In the genomic region with DNA sequence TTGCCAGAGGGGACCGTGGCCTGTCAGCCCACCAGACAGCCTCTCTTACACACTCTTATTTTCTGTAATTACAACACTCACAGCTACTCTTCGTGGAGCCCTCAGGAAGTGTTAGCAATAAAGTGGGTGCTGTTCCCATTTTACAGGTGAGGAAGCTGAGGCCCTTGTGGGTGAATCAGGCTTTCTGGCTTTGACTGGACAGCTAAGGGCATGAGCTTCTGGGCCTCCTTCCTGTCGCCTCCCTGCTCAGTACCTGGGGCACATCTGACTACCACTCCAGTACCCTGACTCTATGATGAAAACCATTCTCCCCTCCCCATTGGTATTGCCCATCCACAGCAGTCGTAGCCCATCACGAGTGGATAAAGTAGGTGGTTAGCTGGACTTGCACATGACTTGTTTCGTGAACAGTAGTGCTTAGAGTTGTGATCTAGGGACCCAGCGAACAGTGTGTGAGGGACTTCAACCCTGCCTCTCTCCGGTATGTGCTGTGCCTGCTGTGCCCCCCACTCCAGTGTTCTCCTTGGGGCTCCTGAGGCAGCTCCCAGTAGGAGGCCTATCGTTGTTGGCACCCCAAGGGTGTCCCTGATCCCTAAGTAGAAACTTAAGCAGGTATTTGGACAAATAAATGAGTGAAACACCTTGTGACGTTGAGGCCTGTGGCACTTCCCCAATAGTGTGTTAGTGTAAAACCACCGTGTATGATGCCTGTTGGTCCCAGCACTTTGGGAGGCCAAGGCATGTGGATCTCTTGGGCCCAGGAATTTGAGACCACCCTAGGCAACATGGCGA, we compare ENCODE assay signal across 13 cellular contexts. TPM values are rescaled to one million over a fixed set of nuclear protein-coding genes. Genes with fewer than 3 reads are reported as not detected.
DNase-seq lines count a peak whose midpoint lies in the region; ATAC-seq, FAIRE-seq and TF ChIP-seq lines count a peak whose summit lies in the region.
"Had no signal": no experiment of that assay in that cellular context is flagged by ENCODE, and none has a peak within 500 bp of the region (broad histone marks: within the 10 kb centered on the region; RNA-seq: fewer than 3 reads in every experiment).

No MANE protein-coding gene starts in this region.

- no peaks in the 10 kb centered on the region for H3K9me3 Mint-ChIP-seq in WTC11
- H3K9me3 Mint-ChIP-seq: brain had no signal

- no peak for TF ChIP-seq EP300 in upper lobe of left lung (IDR thresholded peaks at IDR 0.05)

- H3K4me2 ChIP-seq in osteoblast (ENCODE audit: insufficient read depth, low read length), result no peak overlapping the region

- H3K79me2 ChIP-seq in osteoblast (ENCODE audit: insufficient read depth, low read length), result peaks cover 95% of the 10 kb centered on the region

- H3K9me3 ChIP-seq in kidney (ENCODE audit: control insufficient read depth in 1 of 2, low read length in 2 of 2) (no peaks in the 10 kb centered on the region), upper lobe of left lung (no peaks in the 10 kb centered on the region), osteoblast (ENCODE audit: low read depth, low read length) (no peaks in the 10 kb centered on the region)
- H3K9me3 ChIP-seq: HAP-1 had no signal

- 77 to 85% methylated on average over 7 to 12 of the region's 12 CpGs for WGBS in upper lobe of left lung, 2 donors

- CTCF ChIA-PET in WTC11 (lab: Charles Lee), result interaction anchor here (0.9 to 1.9 kb wide), 4 partner anchors 9 to 110 kb away, joined by 3 to 6 read pairs (median 4); no protein-coding TSS in a partner anchor

- intact Hi-C loops in kidney (cut with DNase I), result no loop called here

- H3K27ac ChIP-seq in kidney (ENCODE audit: low read depth in 2 of 2, low read length in 2 of 2) (no peak overlapping the region), upper lobe of left lung (peak overlapping the region in 3 of 4 donors; percentile 48 to 69 (median 63)), osteoblast (ENCODE audit: low read depth, low read length) (no peak overlapping the region)
- H3K27ac ChIP-seq: WERI-Rb-1 had no signal

- no peaks in the 10 kb centered on the region for H3K27me3 ChIP-seq in upper lobe of left lung
- H3K27me3 ChIP-seq in osteoblast (ENCODE audit: insufficient read depth, low read length), result no peaks in the 10 kb centered on the region

- DNase-seq in stimulated activated naive CD4-positive, alpha-beta T cell treated with Interleukin-2 at 50 U/mL for 16 hours (lab: John Stamatoyannopoulos, UW), result peak; percentile 11
- DNase-seq in stimulated activated naive CD4-positive, alpha-beta T cell (lab: John Stamatoyannopoulos, UW), result no peak
- no peak for DNase-seq in WTC11 (ENCODE audit: low spot score)
- DNase-seq in kidney, result peak; percentile 42
- DNase-seq in upper lobe of left lung, result no peak
- no peak for DNase-seq in osteoblast (ENCODE audit: insufficient read length, low spot score, missing footprints)
- DNase-seq in NCI-H82 treated with DMSO at 0.1 percent for 48 hours (lab: John Stamatoyannopoulos, UW; ENCODE audit: unreplicated experiment), result no peak
- DNase-seq: left cardiac atrium, NCI-H1694, WERI-Rb-1 had no signal

- H3K27ac Mint-ChIP-seq in WTC11, result peak overlapping the region; percentile 80

- peaks cover 52% of the 10 kb centered on the region for H3K4me1 Mint-ChIP-seq in WTC11

- ATAC-seq in WTC11 (no peak), upper lobe of left lung (ENCODE audit: low FRiP score in 2 of 2) (no peak), HG03097 (IDR thresholded peaks at IDR 0.05; ENCODE audit: low FRiP score, unreplicated experiment) (no peak)

- peaks cover 5% of the 10 kb centered on the region; the same call in 1 of the 2 replicates for H3K36me3 Mint-ChIP-seq in WTC11

- POLR2A ChIA-PET in WTC11 (lab: Charles Lee), result interaction anchor here (0.6 to 1.1 kb wide), 2 partner anchors 39 to 768 kb away, joined by 3 read pairs; a partner anchor contains a TSS

- no peak for FAIRE-seq in kidney (lab: Jason Lieb, UNC)

- peaks cover 49% of the 10 kb centered on the region for H4K20me1 ChIP-seq in osteoblast (ENCODE audit: insufficient read depth, low read length)

- TF ChIP-seq POLR2A in upper lobe of left lung (IDR thresholded peaks at IDR 0.05), result no peak

- no peaks in the 10 kb centered on the region for H3K27me3 Mint-ChIP-seq in WTC11 (ENCODE audit: low read depth)
- H3K27me3 Mint-ChIP-seq: brain had no signal

- H3K4me3 Mint-ChIP-seq in WTC11, result no peak overlapping the region
- H3K4me3 Mint-ChIP-seq: brain had no signal

- H3K36me3 ChIP-seq in kidney (ENCODE audit: control insufficient read depth in 1 of 2, insufficient read depth in 2 of 2, low read length in 2 of 2), result peaks cover 0 to 8% of the 10 kb centered on the region in 2 donors
- no peaks in the 10 kb centered on the region for H3K36me3 ChIP-seq in upper lobe of left lung
- H3K36me3 ChIP-seq in osteoblast (ENCODE audit: insufficient read depth, low read length), result no peaks in the 10 kb centered on the region
- H3K36me3 ChIP-seq: HAP-1, WERI-Rb-1 had no signal

- H3K9ac ChIP-seq in kidney (ENCODE audit: low read length in 2 of 2), result no peak overlapping the region

- H3K4me1 ChIP-seq in kidney (ENCODE audit: control insufficient read depth in 1 of 2, insufficient read depth in 1 of 2, low read depth in 1 of 2, low read length in 2 of 2), result peaks cover 0 to 13% of the 10 kb centered on the region in 2 donors
- peaks cover 27 to 38% (median 32%) of the 10 kb centered on the region in 4 donors for H3K4me1 ChIP-seq in upper lobe of left lung
- H3K4me1 ChIP-seq in osteoblast (ENCODE audit: insufficient read depth, low read length), result peaks cover 9% of the 10 kb centered on the region
- H3K4me1 ChIP-seq: HAP-1 had no signal

- H2AFZ ChIP-seq in osteoblast (ENCODE audit: low read length), result no peak overlapping the region

- H3K4me3 ChIP-seq in kidney (ENCODE audit: low read length in 2 of 2) (no peak overlapping the region), upper lobe of left lung (no peak overlapping the region), osteoblast (ENCODE audit: insufficient read depth, low read length) (no peak overlapping the region)
- H3K4me3 ChIP-seq: HAP-1 had no signal

- TF ChIP-seq CTCF in WTC11 (IDR thresholded peaks at IDR 0.05) (no peak), kidney (IDR thresholded peaks at IDR 0.05; ENCODE audit: borderline replicate concordance, extremely low read depth, insufficient read depth) (no peak), upper lobe of left lung (IDR thresholded peaks at IDR 0.05) (no peak), osteoblast (IDR thresholded peaks at IDR 0.05; ENCODE audit: extremely low read depth, low read depth, low read length) (no peak)

TF ChIP-seq in WTC11, 78 proteins besides CTCF, POLR2A, EP300 and RAD21:
- TF ChIP-seq ZNF423 (CRISPR knock-in tag; IDR thresholded peaks at IDR 0.05), result 0 out of 2 replicates have a peak, but pooled peaks have one; percentile 10
- no peak for TF ChIP-seq NR1H2 (CRISPR knock-in tag; IDR thresholded peaks at IDR 0.05)
- TF ChIP-seq ZNF219 (CRISPR knock-in tag; IDR thresholded peaks at IDR 0.05; ENCODE audit: borderline replicate concordance), result no peak

RNA-seq across cellular contexts. Expression of a gene that starts 38.6 kb away (rescaled TPM):
- 186 to 209 TPM (median 189 TPM) in 3 replicates for total RNA-seq in WTC11 (2021)
- 91.0 TPM for total RNA-seq in kidney
- polyA plus RNA-seq in kidney (ENCODE audit: insufficient read depth, low read depth, low replicate concordance), result 18.0 TPM
- total RNA-seq in upper lobe of left lung, result 100 to 1,000 TPM in 2 of 6 donors, 10 to 100 TPM in 4; 60.8 to 182 (median 88.0) TPM
- total RNA-seq in osteoblast, result 48.6 and 48.9 TPM in 2 replicates

Comparison
In these comparisons a context has a peak if more than half of its experiments do, and no peak if none do; other contexts are left out.
1. DNase-seq: peak in stimulated activated naive CD4-positive, alpha-beta T cell treated with Interleukin-2 at 50 U/mL for 16 hours (single experiment) and kidney (single experiment); none in stimulated activated naive CD4-positive, alpha-beta T cell (0 of 6), WTC11 (single experiment), upper lobe of left lung (0 of 2), osteoblast (single experiment) and NCI-H82 treated with DMSO at 0.1 percent for 48 hours (single experiment).
2. H3K27ac ChIP-seq: peak in upper lobe of left lung (3 of 4); none in kidney (0 of 2) and osteoblast (single experiment).